ENCODE assay signal across 9 cellular contexts in genomic region chr12:51351913-51352532, GRCh38. TPM values are rescaled to one million over a fixed set of nuclear protein-coding genes. Genes with fewer than 3 reads are reported as not detected.
DNase-seq lines count a peak whose midpoint lies in the region; ATAC-seq and TF ChIP-seq lines count a peak whose summit lies in the region.
"Had no signal": no experiment of that assay in that cellular context is flagged by ENCODE, and none has a peak within 500 bp of the region (broad histone marks: within the 10 kb centered on the region; RNA-seq: fewer than 3 reads in every experiment).

No MANE protein-coding gene starts in this region.

- 31 to 37% (median 34%) methylated on average over 11 of the region's 11 CpGs for WGBS in adrenal gland, 4 donors
- 54 to 67% (median 60%) methylated on average over 11 of the region's 11 CpGs for WGBS in spleen, 5 donors

- intact Hi-C loops in OCI-LY7 (cut with micrococcal nuclease; ENCODE audit: unreplicated experiment) (no loop called here), adrenal gland (cut with DNase I) (no loop called here), spleen (cut with DNase I; ENCODE audit: low total_unique reads) (no loop called here)

- no TSS peak for BruUV-seq in OCI-LY7 (replicated peaks; lab: Mats Ljungman, UMichigan)

- no peak overlapping the region for H3K4me3 ChIP-seq in HEK293 (ENCODE audit: low read depth, low read length)
- no peak overlapping the region for H3K4me3 ChIP-seq in OCI-LY7 (ENCODE audit: low read depth, low read length, poor library complexity, severe bottlenecking)
- H3K4me3 ChIP-seq in adrenal gland = no peak overlapping the region
- no peak overlapping the region for H3K4me3 ChIP-seq in spleen
- H3K4me3 ChIP-seq: SK-N-MC had no signal

- ATAC-seq in GM21360 (IDR thresholded peaks at IDR 0.05; ENCODE audit: unreplicated experiment) (no peak), HG03135 (IDR thresholded peaks at IDR 0.05; ENCODE audit: unreplicated experiment) (no peak)

- H3K9me3 ChIP-seq in HEK293 (ENCODE audit: control insufficient read depth, insufficient read depth, low read depth, low read length) (no peaks in the 10 kb centered on the region), OCI-LY7 (ENCODE audit: low read length) (no peaks in the 10 kb centered on the region), adrenal gland (replicated peaks in 1 of 3) (no peaks in the 10 kb centered on the region), spleen (no peaks in the 10 kb centered on the region)

- CTCF ChIA-PET in HEK293 (lab: Yijun Ruan, JAX) (interaction anchor here (0.6 to 4.0 kb wide), 16 partner anchors 9 to 586 kb away, joined by 3 to 40 read pairs (median 4); partner anchors contain the start of gene SMAGP), OCI-LY7 (lab: Charles Lee; ENCODE audit: unreplicated experiment) (interaction anchor here (1.1 kb wide), 1 partner anchor 15 kb away, joined by 4 read pairs; no protein-coding TSS in a partner anchor)

- H3K9me2 ChIP-seq in OCI-LY7 (ENCODE audit: insufficient read depth, low read length) = no peaks in the 10 kb centered on the region

- H3K27me3 ChIP-seq in adrenal gland (no peaks in the 10 kb centered on the region), spleen (replicated peaks in 1 of 7) (no peaks in the 10 kb centered on the region)

- TF ChIP-seq CTCF in HEK293 (tag by site-specific recombination; IDR thresholded peaks at IDR 0.05) = peak; percentile 70; the same call in 1 of the 2 replicates
- peak; percentile 79 for TF ChIP-seq CTCF in OCI-LY7 (conservative IDR thresholded peaks at IDR 0.05; ENCODE audit: low read length)
- peak; percentile 40 to 81 (median 74) for TF ChIP-seq CTCF in adrenal gland (IDR thresholded peaks at IDR 0.05)
- TF ChIP-seq CTCF in spleen (IDR thresholded peaks at IDR 0.05 in 8 of 11, conservative IDR thresholded peaks at IDR 0.05 in 3 of 11) = peak in 10 of 11 experiments; percentile 38 to 72 (median 56)

- no peak overlapping the region for H3K27ac ChIP-seq in HEK293 (ENCODE audit: extremely low read depth, low read depth, low read length)
- H3K27ac ChIP-seq in OCI-LY7 (ENCODE audit: low read depth, low read length, poor library complexity, severe bottlenecking) = no peak overlapping the region
- H3K27ac ChIP-seq in adrenal gland = no peak overlapping the region
- no peak overlapping the region for H3K27ac ChIP-seq in spleen
- H3K27ac ChIP-seq: SK-N-MC had no signal

- DNase-seq in COLO829 (ENCODE audit: low spot score) = peak; percentile 51
- peak; percentile 48 for DNase-seq in OCI-LY7 (ENCODE audit: low spot score)
- peak; percentile 53 to 82 (median 69) for DNase-seq in adrenal gland
- peak; percentile 87 for DNase-seq in iPS DF 4.7 (ENCODE audit: extremely low read depth, low spot score)
- DNase-seq in spleen = no peak

- no peak overlapping the region for H3K4me2 ChIP-seq in OCI-LY7 (ENCODE audit: low read length)

- H3K36me3 ChIP-seq in HEK293 (ENCODE audit: control insufficient read depth in 2 of 2, insufficient read depth in 1 of 2, low read length in 2 of 2) (peaks cover 0 to 3% of the 10 kb centered on the region in 2 experiments; a peak in 1 of 3 replicates), OCI-LY7 (ENCODE audit: insufficient read depth, low read length) (no peaks in the 10 kb centered on the region), adrenal gland (replicated peaks in 1 of 2) (no peaks in the 10 kb centered on the region), spleen (peaks cover 0 to 25% (median 0%) of the 10 kb centered on the region in 6 donors)

- POLR2A ChIA-PET in HEK293 (lab: Yijun Ruan, JAX) = no interaction called here
- POLR2A ChIA-PET in OCI-LY7 (lab: Charles Lee) = no interaction called here

- no peak for TF ChIP-seq POLR2A in adrenal gland (IDR thresholded peaks at IDR 0.05)
- no peak for TF ChIP-seq POLR2A in spleen (IDR thresholded peaks at IDR 0.05)

- no peaks in the 10 kb centered on the region for H4K20me1 ChIP-seq in OCI-LY7 (ENCODE audit: insufficient read depth, low read length)

- no peaks in the 10 kb centered on the region for H3K79me2 ChIP-seq in OCI-LY7 (ENCODE audit: insufficient read depth, low read depth, low read length)

- no peaks in the 10 kb centered on the region; the same call in 1 of the 2 replicates for H3K4me1 ChIP-seq in HEK293 (ENCODE audit: control insufficient read depth, insufficient read depth, low read length)
- H3K4me1 ChIP-seq in OCI-LY7 (ENCODE audit: insufficient read depth, low read length, poor library complexity, severe bottlenecking) = peaks cover 2% of the 10 kb centered on the region
- H3K4me1 ChIP-seq in adrenal gland (replicated peaks in 1 of 2) = no peaks in the 10 kb centered on the region
- H3K4me1 ChIP-seq in spleen = peaks cover 0 to 8% (median 7%) of the 10 kb centered on the region in 6 donors

- no peak overlapping the region for H2AFZ ChIP-seq in OCI-LY7 (ENCODE audit: low read length)

TF ChIP-seq in HEK293, 187 proteins besides CTCF, POLR2A, EP300 and RAD21 (continues in another document):
- no peak for TF ChIP-seq ZEB2 (tag by site-specific recombination; IDR thresholded peaks at IDR 0.05)
- no peak for TF ChIP-seq ZNF747 (tag by site-specific recombination; IDR thresholded peaks at IDR 0.05)
- no peak for TF ChIP-seq HOXD13 (CRISPR knock-in tag; IDR thresholded peaks at IDR 0.05; ENCODE audit: borderline replicate concordance)
- no peak for TF ChIP-seq KLF7 (tag by site-specific recombination; IDR thresholded peaks at IDR 0.05; ENCODE audit: borderline replicate concordance)
- TF ChIP-seq ZBTB44 (tag by site-specific recombination; IDR thresholded peaks at IDR 0.05) = peak; percentile 71
- no peak for TF ChIP-seq ZSCAN4 (tag by site-specific recombination; IDR thresholded peaks at IDR 0.05)
- no peak for TF ChIP-seq ZFP37 (tag by site-specific recombination; IDR thresholded peaks at IDR 0.05)
- TF ChIP-seq GLIS1 (tag by site-specific recombination; IDR thresholded peaks at IDR 0.05) = peak; percentile 84
- peak; percentile 32; the same call in 1 of the 2 replicates for TF ChIP-seq GLIS2 (tag by site-specific recombination; IDR thresholded peaks at IDR 0.05)
- TF ChIP-seq ZNF169 (tag by site-specific recombination; IDR thresholded peaks at IDR 0.05) = no peak
- no peak for TF ChIP-seq ZNF138 (tag by site-specific recombination; IDR thresholded peaks at IDR 0.05; ENCODE audit: borderline replicate concordance)
- TF ChIP-seq ZNF654 (tag by site-specific recombination; IDR thresholded peaks at IDR 0.05; ENCODE audit: low read depth) = peak; percentile 83
- TF ChIP-seq ZNF280C (tag by site-specific recombination; IDR thresholded peaks at IDR 0.05) = no peak

RNA-seq across cellular contexts. Expression of gene CELA1, which starts 5.5 kb away (rescaled TPM):
- total RNA-seq in OCI-LY7 (2014; rRNA removed; shearing (Covaris generic)) = not detected in 2 replicates
- total RNA-seq in OCI-LY7 (2022) (not detected in 2 replicates), adrenal gland (1 to 10 TPM in 6 of 8 donors, under 1 TPM in 1, not detected in 1; 0.28 to 9.4 (median 4.1) TPM), spleen (not detected)
- polyA plus RNA-seq in adrenal gland (under 1 TPM; 0.60 to 0.80 (median 0.67) TPM), spleen (under 1 TPM in 1 of 3 donors, not detected in 2; 0.21 TPM)

RNA-seq across cellular contexts. Expression of gene BIN2, which starts 28.0 kb away (rescaled TPM):
- 0.31 and 0.88 TPM in 2 replicates for total RNA-seq in OCI-LY7 (2014; rRNA removed; shearing (Covaris generic))
- total RNA-seq in OCI-LY7 (2022) (9.7 and 14.7 TPM in 2 replicates), adrenal gland (10 to 100 TPM in 1 of 8 donors, 1 to 10 TPM in 7; 4.2 to 16.6 (median 7.1) TPM), spleen (100 to 1,000 TPM in 3 of 7 donors, 10 to 100 TPM in 4; 71.5 to 116 (median 92.1) TPM)
- polyA plus RNA-seq in adrenal gland (1 to 10 TPM; 4.3 to 9.8 (median 4.6) TPM), spleen (10 to 100 TPM; 23.3 to 28.6 (median 24.7) TPM)

RNA-seq across cellular contexts. Expression of gene GALNT6, which starts 39.2 kb away (rescaled TPM):
- total RNA-seq in OCI-LY7 (2014; rRNA removed; shearing (Covaris generic)) = 0.41 and 1.4 TPM in 2 replicates
- 4.8 and 5.5 TPM in 2 replicates for total RNA-seq in OCI-LY7 (2022)
- 10 to 100 TPM in 1 of 8 donors, 1 to 10 TPM in 6, under 1 TPM in 1; 0.66 to 11.0 (median 6.8) TPM for total RNA-seq in adrenal gland
- 1 to 10 TPM; 1.5 to 6.9 (median 1.7) TPM for polyA plus RNA-seq in adrenal gland
- 10 to 100 TPM; 15.6 to 29.4 (median 21.7) TPM for total RNA-seq in spleen
- 1 to 10 TPM; 5.8 to 8.5 (median 6.8) TPM for polyA plus RNA-seq in spleen

Comparison
In these comparisons a context has a peak if more than half of its experiments do, and no peak if none do; other contexts are left out.
1. RNA of gene BIN2, which starts 28.0 kb away (total RNA-seq): 71.5 to 116 TPM in spleen; 0.31 to 14.7 TPM in OCI-LY7 and 4.2 to 16.6 TPM in adrenal gland; every median in the first group is over 4 times any median in the second.
2. Peak in every context shown above with its lines, with median percentiles within 50 percentile points of each other: CTCF ChIP-seq.